ENCODE assay signal across 29 cellular contexts in the genomic region with DNA sequence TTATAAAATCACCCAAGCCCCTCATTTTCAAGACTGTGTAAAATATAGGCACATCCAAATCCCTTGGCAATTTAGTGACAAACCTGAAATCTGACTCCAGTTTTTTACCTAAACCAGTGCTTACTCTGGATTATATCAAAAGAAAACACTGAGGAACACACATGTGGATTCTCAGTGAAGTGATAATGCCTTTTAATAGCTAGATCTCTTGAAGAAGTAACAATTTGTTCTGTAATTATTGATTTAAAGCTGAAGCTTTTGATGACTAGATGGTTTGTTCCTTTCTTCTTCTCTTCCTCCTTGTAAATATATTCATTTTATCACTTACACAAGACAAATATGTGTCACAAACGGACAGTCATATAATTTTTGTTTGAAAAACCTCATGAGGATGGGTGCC.
"Had no signal": no experiment of that assay in that cellular context is flagged by ENCODE, and none has a peak within 500 bp of the region (broad histone marks: within the 10 kb centered on the region; RNA-seq: fewer than 3 reads in every experiment).

No MANE protein-coding gene starts in this region.

- H3K4me3 ChIP-seq: stomach, suprapubic skin, testis, thoracic aorta, thyroid gland, tibial artery, tibial nerve, transverse colon, upper lobe of left lung, upper lobe of right lung, uterus, vagina had no signal

- H3K27ac Mint-ChIP-seq: stimulated activated effector memory CD8-positive, alpha-beta T cell treated with anti-CD3 and anti-CD28 coated beads, Interleukin-12 subunit alpha, Interleukin-12 subunit beta, amount 100 ng/mL, for 72 hours; stimulated activated memory B cell treated with anti-CD40 and anti-IgM and Interleukin-4, amounts not matched to agents 10 μg/mL and 1 μg/mL and 100 μg/mL, for 72 hours; stimulated activated naive B cell treated with anti-CD40 and anti-IgM and Interleukin-4, amounts not matched to agents 10 μg/mL and 1 μg/mL and 100 μg/mL, for 72 hours; stimulated activated naive CD8-positive, alpha-beta T cell treated with anti-CD3 and anti-CD28 coated beads, Interleukin-15, amount 100 ng/mL, for 72 hours; stimulated activated naive CD8-positive, alpha-beta T cell treated with anti-CD3 and anti-CD28 coated beads, Interleukin-15, Interleukin-2, amounts not matched to agents 100 ng/mL and 50 ng/mL, for 24 hours; type B pancreatic cell had no signal

- H3K27me3 Mint-ChIP-seq: stimulated activated memory B cell treated with anti-CD40 and anti-IgM and Interleukin-4, amounts not matched to agents 10 μg/mL and 1 μg/mL and 100 μg/mL, for 72 hours; stimulated activated naive B cell treated with anti-CD40 and anti-IgM and Interleukin-4, amounts not matched to agents 10 μg/mL and 1 μg/mL and 100 μg/mL, for 72 hours; stimulated activated naive CD8-positive, alpha-beta T cell treated with anti-CD3 and anti-CD28 coated beads, Interleukin-15, amount 100 ng/mL, for 72 hours; stimulated activated naive CD8-positive, alpha-beta T cell treated with anti-CD3 and anti-CD28 coated beads, Interleukin-15, Interleukin-2, amounts not matched to agents 100 ng/mL and 50 ng/mL, for 24 hours; type B pancreatic cell had no signal

- H3K36me3 ChIP-seq: stomach, suprapubic skin, thoracic aorta, thyroid gland, tibial artery, tibial nerve, transverse colon, upper lobe of left lung, upper lobe of right lung, uterus, vagina had no signal

- H3K36me3 Mint-ChIP-seq: stimulated activated effector memory CD8-positive, alpha-beta T cell treated with anti-CD3 and anti-CD28 coated beads, Interleukin-12 subunit alpha, Interleukin-12 subunit beta, amount 100 ng/mL, for 72 hours; stimulated activated memory B cell treated with anti-CD40 and anti-IgM and Interleukin-4, amounts not matched to agents 10 μg/mL and 1 μg/mL and 100 μg/mL, for 72 hours; stimulated activated naive B cell treated with anti-CD40 and anti-IgM and Interleukin-4, amounts not matched to agents 10 μg/mL and 1 μg/mL and 100 μg/mL, for 72 hours; type B pancreatic cell had no signal

- H3K4me1 ChIP-seq: stomach, suprapubic skin, testis, thyroid gland, tibial artery, tibial nerve, transverse colon, upper lobe of left lung, upper lobe of right lung, uterus, vagina had no signal

- ATAC-seq: stimulated activated effector memory CD8-positive, alpha-beta T cell treated with anti-CD3 and anti-CD28 coated beads, Interleukin-12 subunit alpha, Interleukin-12 subunit beta, amount 100 ng/mL, for 72 hours; stimulated activated memory B cell treated with anti-CD40 and anti-IgM and Interleukin-4, amounts not matched to agents 10 μg/mL and 1 μg/mL and 100 μg/mL, for 72 hours; stimulated activated naive B cell treated with anti-CD40 and anti-IgM and Interleukin-4, amounts not matched to agents 10 μg/mL and 1 μg/mL and 100 μg/mL, for 72 hours; stimulated activated naive CD8-positive, alpha-beta T cell treated with anti-CD3 and anti-CD28 coated beads, Interleukin-15, amount 100 ng/mL, for 72 hours; stimulated activated naive CD8-positive, alpha-beta T cell treated with anti-CD3 and anti-CD28 coated beads, Interleukin-15, Interleukin-2, amounts not matched to agents 100 U/mL and 50 U/mL, for 24 hours; upper lobe of right lung had no signal

- H3K9me3 Mint-ChIP-seq: stimulated activated naive B cell treated with anti-CD40 and anti-IgM and Interleukin-4, amounts not matched to agents 10 μg/mL and 1 μg/mL and 100 μg/mL, for 72 hours; type B pancreatic cell had no signal

- H3K4me1 Mint-ChIP-seq: stimulated activated effector memory CD8-positive, alpha-beta T cell treated with anti-CD3 and anti-CD28 coated beads, Interleukin-12 subunit alpha, Interleukin-12 subunit beta, amount 100 ng/mL, for 72 hours; stimulated activated memory B cell treated with anti-CD40 and anti-IgM and Interleukin-4, amounts not matched to agents 10 μg/mL and 1 μg/mL and 100 μg/mL, for 72 hours; stimulated activated naive B cell treated with anti-CD40 and anti-IgM and Interleukin-4, amounts not matched to agents 10 μg/mL and 1 μg/mL and 100 μg/mL, for 72 hours; stimulated activated naive CD8-positive, alpha-beta T cell treated with anti-CD3 and anti-CD28 coated beads, Interleukin-15, amount 100 ng/mL, for 72 hours had no signal

- H3K9me3 ChIP-seq: stomach, suprapubic skin, testis, thoracic aorta, thyroid gland, tibial artery, tibial nerve, transverse colon, upper lobe of left lung, upper lobe of right lung, uterus, vagina had no signal

- H3K27me3 ChIP-seq: stomach, suprapubic skin, testis, thyroid gland, tibial artery, tibial nerve, transverse colon, upper lobe of left lung, upper lobe of right lung, uterus, vagina had no signal

- H3K4me3 Mint-ChIP-seq: stimulated activated effector memory CD8-positive, alpha-beta T cell treated with anti-CD3 and anti-CD28 coated beads, Interleukin-12 subunit alpha, Interleukin-12 subunit beta, amount 100 ng/mL, for 72 hours; stimulated activated memory B cell treated with anti-CD40 and anti-IgM and Interleukin-4, amounts not matched to agents 10 μg/mL and 1 μg/mL and 100 μg/mL, for 72 hours; stimulated activated naive B cell treated with anti-CD40 and anti-IgM and Interleukin-4, amounts not matched to agents 10 μg/mL and 1 μg/mL and 100 μg/mL, for 72 hours; stimulated activated naive CD8-positive, alpha-beta T cell treated with anti-CD3 and anti-CD28 coated beads, Interleukin-15, amount 100 ng/mL, for 72 hours; stimulated activated naive CD8-positive, alpha-beta T cell treated with anti-CD3 and anti-CD28 coated beads, Interleukin-15, Interleukin-2, amounts not matched to agents 100 ng/mL and 50 ng/mL, for 24 hours; type B pancreatic cell had no signal

- FAIRE-seq: urothelium cell line had no signal

- H3K27ac ChIP-seq: stomach, suprapubic skin, testis, thoracic aorta, thyroid gland, tibial artery, tibial nerve, transverse colon, upper lobe of left lung, upper lobe of right lung, uterus, vagina had no signal

- DNase-seq: stimulated activated CD4-positive, alpha-beta T cell treated with anti-CD3 and anti-CD28 coated beads, Interleukin-2, amount 100 ng/mL, for 48 hours; stimulated activated CD4-positive, alpha-beta T cell treated with anti-CD3 and anti-CD28 coated beads, Interleukin-4, amount 100 ng/mL, for 1 hour; stimulated activated CD4-positive, alpha-beta T cell treated with anti-CD3 and anti-CD28 coated beads, Interleukin-4, amount 100 ng/mL, for 24 hours; stimulated activated CD4-positive, alpha-beta T cell treated with anti-CD3 and anti-CD28 coated beads, Interleukin-4, amount 100 ng/mL, for 4 hours; stimulated activated CD8-positive, alpha-beta memory T cell treated with anti-CD3 and anti-CD28 coated beads, Interleukin-4, amount 100 ng/mL, for 48 hours; stimulated activated naive B cell treated with anti-CD40 and anti-IgM and Interleukin-4, amounts not matched to agents 10 μg/mL and 1 μg/mL and 100 μg/mL, for 72 hours; stimulated activated naive CD4-positive, alpha-beta T cell; stimulated activated naive CD4-positive, alpha-beta T cell treated with Interleukin-2 at 50 U/mL for 16 hours; stimulated activated naive CD8-positive, alpha-beta T cell treated with anti-CD3 and anti-CD28 coated beads, Interleukin-15, amount 100 ng/mL, for 72 hours; stimulated activated naive CD8-positive, alpha-beta T cell treated with anti-CD3 and anti-CD28 coated beads, Interleukin-15, Interleukin-2, amounts not matched to agents 100 U/mL and 50 U/mL, for 24 hours; stomach; substantia nigra; testis; thyroid gland; tibial artery; transverse colon; trophoblast cell; upper lobe of left lung; upper lobe of right lung; uterus had no signal
